33 cellular contexts compared by ENCODE assay signal in genomic region chr3:38229036-38229435, GRCh38. TPM values are rescaled to one million over a fixed set of nuclear protein-coding genes. Genes with fewer than 3 reads are reported as not detected.
DNase-seq lines count a peak whose midpoint lies in the region; ATAC-seq and TF ChIP-seq lines count a peak whose summit lies in the region.
"Had no signal": no experiment of that assay in that cellular context is flagged by ENCODE, and none has a peak within 500 bp of the region (broad histone marks: within the 10 kb centered on the region; RNA-seq: fewer than 3 reads in every experiment).

No MANE protein-coding gene starts in this region.

- peak overlapping the region; percentile 85 for H3K27ac ChIP-seq in ACC112 (ENCODE audit: low read depth, low read length)
- no peak overlapping the region for H3K27ac ChIP-seq in IMR-90 (ENCODE audit: insufficient read depth, low read length)
- peak overlapping the region; percentile 65 for H3K27ac ChIP-seq in RWPE2 (ENCODE audit: poor library complexity, severe bottlenecking)
- no peak overlapping the region for H3K27ac ChIP-seq in effector memory CD4-positive, alpha-beta T cell (ENCODE audit: insufficient read depth, low read length, poor library complexity, severe bottlenecking)
- no peak overlapping the region for H3K27ac ChIP-seq in prostate gland
- H3K27ac ChIP-seq: body of pancreas, esophagus squamous epithelium, stomach, thyroid gland, vagina had no signal

- peaks cover 7% of the 10 kb centered on the region for H3K79me2 ChIP-seq in ACC112 (ENCODE audit: control insufficient read depth, insufficient read depth, low read length, unreplicated experiment)

- no peak for DNase-seq in IMR-90
- no peak for DNase-seq in RWPE2 (ENCODE audit: low spot score)
- peak; percentile 21 for DNase-seq in fibroblast of pulmonary artery (ENCODE audit: low read depth)
- no peak for DNase-seq in effector memory CD4-positive, alpha-beta T cell
- no peak for DNase-seq in prostate gland (ENCODE audit: low spot score)
- DNase-seq: activated CD4-positive, alpha-beta T cell treated with anti-CD3 and anti-CD28 coated beads, Interleukin-2, amount 50 U/mL, for 4 hours; activated CD4-positive, CD25-positive, alpha-beta regulatory T cell; activated naive CD4-positive, alpha-beta T cell treated with Interleukin-2 at 50 U/mL for 16 hours; body of pancreas; CD8-positive, alpha-beta memory T cell; cerebellar nuclear complex; dermis blood vessel endothelial cell; DMS 273 treated with DMSO at 0.1 percent for 48 hours; esophagus squamous epithelium; immature natural killer cell; mammary epithelial cell; NCI-H1417; NCI-H2029; NCI-H69; right cardiac atrium; spleen; stomach; thyroid gland had no signal

- H2AK5ac ChIP-seq in IMR-90 (ENCODE audit: low read depth, low read length) = no peak overlapping the region

- H3K79me1 ChIP-seq in IMR-90 (ENCODE audit: low read depth in 1 of 2, low read length in 2 of 2) = peaks cover 14 to 49% of the 10 kb centered on the region in 2 experiments

- no peak overlapping the region for H3K4me2 ChIP-seq in IMR-90 (ENCODE audit: low read depth, low read length)

- no peak for ATAC-seq in IMR-90 (ENCODE audit: low read depth)
- ATAC-seq in RWPE2 (ENCODE audit: low read depth) = no peak
- no peak for ATAC-seq in HG02870 (IDR thresholded peaks at IDR 0.05; ENCODE audit: unreplicated experiment)
- no peak for ATAC-seq in GM21447 (IDR thresholded peaks at IDR 0.05; ENCODE audit: unreplicated experiment)
- ATAC-seq: body of pancreas, right cardiac atrium had no signal

- H4K91ac ChIP-seq in IMR-90 (ENCODE audit: insufficient read depth, low read depth, low read length) = no peak overlapping the region

- no peak overlapping the region for H3K56ac ChIP-seq in IMR-90 (ENCODE audit: extremely low read depth, insufficient read depth, low read length)

- no peaks in the 10 kb centered on the region; the same call in 1 of the 2 replicates for H3K9me1 ChIP-seq in IMR-90 (ENCODE audit: insufficient read depth, low read length)

- H3K27me3 ChIP-seq in ACC112 (ENCODE audit: insufficient read depth, low read length) = no peaks in the 10 kb centered on the region
- no peaks in the 10 kb centered on the region for H3K27me3 ChIP-seq in IMR-90 (ENCODE audit: control insufficient read depth, insufficient read depth, low read length)
- H3K27me3 ChIP-seq in RWPE2 (ENCODE audit: insufficient read depth, poor library complexity, severe bottlenecking) = no peaks in the 10 kb centered on the region
- no peaks in the 10 kb centered on the region for H3K27me3 ChIP-seq in effector memory CD4-positive, alpha-beta T cell (replicated peaks; ENCODE audit: control insufficient read depth, insufficient read depth, low read length, poor library complexity, severe bottlenecking)
- H3K27me3 ChIP-seq in prostate gland (replicated peaks; ENCODE audit: insufficient read depth) = no peaks in the 10 kb centered on the region
- H3K27me3 ChIP-seq: body of pancreas, esophagus squamous epithelium, spleen, stomach, thyroid gland, vagina had no signal

- TF ChIP-seq RAD21 in IMR-90 (IDR thresholded peaks at IDR 0.05; ENCODE audit: low read length) = no peak

- H3K4ac ChIP-seq in IMR-90 (ENCODE audit: low read depth, low read length) = peak overlapping the region; percentile 41; the same call in 1 of the 2 replicates

- H3K14ac ChIP-seq in IMR-90 (replicated peaks; ENCODE audit: low read depth, low read length) = no peak overlapping the region

- dilution Hi-C loops in IMR-90 (cut with HindIII; ENCODE audit: low sequenced_read_pairs, unreplicated experiment) = no loop called here

- in situ Hi-C loops in IMR-90 (cut with MboI; ENCODE audit: low sequenced_read_pairs) = no loop called here

- POLR2A ChIA-PET in IMR-90 (lab: Charles Lee; ENCODE audit: unreplicated experiment) = no interaction called here

- no CpG with 5 or more reads among the region's 1 CpG for WGBS in IMR-90 (ENCODE audit: extremely low coverage in 2 of 2, insufficient read length in 1 of 2), 2 experiments
- 80% methylated on average over 1 of the region's 1 CpG for WGBS in prostate gland

- H3K4me1 ChIP-seq in ACC112 (ENCODE audit: control insufficient read depth, insufficient read depth, low read length, unreplicated experiment) = peaks cover 55% of the 10 kb centered on the region
- peaks cover 4% of the 10 kb centered on the region for H3K4me1 ChIP-seq in IMR-90 (ENCODE audit: control insufficient read depth, insufficient read depth, low read length)
- peaks cover 28% of the 10 kb centered on the region for H3K4me1 ChIP-seq in RWPE2 (ENCODE audit: insufficient read depth, poor library complexity, severe bottlenecking)
- H3K4me1 ChIP-seq in effector memory CD4-positive, alpha-beta T cell (ENCODE audit: control insufficient read depth, insufficient read depth, low read length, poor library complexity, severe bottlenecking) = no peaks in the 10 kb centered on the region
- H3K4me1 ChIP-seq in prostate gland (replicated peaks) = no peaks in the 10 kb centered on the region
- H3K4me1 ChIP-seq: body of pancreas, esophagus squamous epithelium, thyroid gland, vagina had no signal

- peaks cover 43% of the 10 kb centered on the region for H3K36me3 ChIP-seq in ACC112 (ENCODE audit: insufficient read depth, low read length)
- peaks cover 5% of the 10 kb centered on the region for H3K36me3 ChIP-seq in IMR-90 (ENCODE audit: control insufficient read depth, insufficient read depth, low read length)
- H3K36me3 ChIP-seq in RWPE2 (ENCODE audit: low read depth) = peaks cover 94% of the 10 kb centered on the region
- H3K36me3 ChIP-seq in effector memory CD4-positive, alpha-beta T cell (ENCODE audit: control insufficient read depth, insufficient read depth, low read length) = peaks cover 36% of the 10 kb centered on the region
- H3K36me3 ChIP-seq in prostate gland = no peaks in the 10 kb centered on the region

- H3K9ac ChIP-seq in IMR-90 (ENCODE audit: low read depth, low read length) = no peak overlapping the region

- TF ChIP-seq CTCF in IMR-90 (conservative IDR thresholded peaks at IDR 0.05; ENCODE audit: low read depth, low read length) = no peak
- no peak for TF ChIP-seq CTCF in RWPE2 (IDR thresholded peaks at IDR 0.05; ENCODE audit: poor library complexity, severe bottlenecking)
- TF ChIP-seq CTCF in fibroblast of pulmonary artery (IDR thresholded peaks at IDR 0.05; ENCODE audit: low read length, missing control alignments) = no peak
- no peak for TF ChIP-seq CTCF in prostate gland (IDR thresholded peaks at IDR 0.05)

- TF ChIP-seq POLR2A in IMR-90 (IDR thresholded peaks at IDR 0.05; ENCODE audit: low read depth, low read length) (no peak), prostate gland (IDR thresholded peaks at IDR 0.05) (no peak)

- no peak overlapping the region for H2BK15ac ChIP-seq in IMR-90 (ENCODE audit: low read depth, low read length)

- H3K18ac ChIP-seq in IMR-90 (ENCODE audit: low read depth, low read length) = no peak overlapping the region

- H4K5ac ChIP-seq in IMR-90 (ENCODE audit: low read depth, low read length) = no peak overlapping the region

- BruUV-seq in IMR-90 (replicated peaks; lab: Mats Ljungman, UMichigan) = no TSS peak

- H3K23ac ChIP-seq in IMR-90 (ENCODE audit: low read depth, low read length) = no peak overlapping the region

- H2BK20ac ChIP-seq in IMR-90 (ENCODE audit: low read depth, low read length) = no peak overlapping the region

- CTCF ChIA-PET in IMR-90 (lab: Yijun Ruan, JAX) = interaction anchor here (1.2 kb wide), 1 partner anchor 69 kb away, joined by 3 read pairs; no protein-coding TSS in a partner anchor

- H4K8ac ChIP-seq in IMR-90 (ENCODE audit: low read depth in 2 of 2, low read length in 2 of 2) = no peak overlapping the region

- intact Hi-C loops in IMR-90 (cut with micrococcal nuclease) (no loop called here), prostate gland (cut with DNase I) (no loop called here)

- no peaks in the 10 kb centered on the region; the same call in 1 of the 2 replicates for H4K20me1 ChIP-seq in IMR-90 (ENCODE audit: insufficient read depth, low read length)

- H3K4me3 ChIP-seq in ACC112 (ENCODE audit: low read depth, low read length) (no peak overlapping the region), IMR-90 (ENCODE audit: insufficient read depth, low read depth, low read length) (no peak overlapping the region), RWPE2 (ENCODE audit: severe bottlenecking) (no peak overlapping the region), fibroblast of pulmonary artery (replicated peaks; ENCODE audit: low read depth, low read length) (no peak overlapping the region), prostate gland (no peak overlapping the region)
- H3K4me3 ChIP-seq in effector memory CD4-positive, alpha-beta T cell (ENCODE audit: insufficient read depth, low read depth, low read length, poor library complexity, severe bottlenecking) = no peak overlapping the region
- H3K4me3 ChIP-seq: body of pancreas, esophagus squamous epithelium, spleen, stomach, thyroid gland, vagina had no signal

- H3K9me3 ChIP-seq in IMR-90 (ENCODE audit: control insufficient read depth, insufficient read depth, low read length) (no peaks in the 10 kb centered on the region), RWPE2 (ENCODE audit: severe bottlenecking) (no peaks in the 10 kb centered on the region), prostate gland (no peaks in the 10 kb centered on the region)
- no peaks in the 10 kb centered on the region for H3K9me3 ChIP-seq in effector memory CD4-positive, alpha-beta T cell (ENCODE audit: control insufficient read depth, low read length)
- H3K9me3 ChIP-seq: body of pancreas, esophagus squamous epithelium, spleen, stomach, thyroid gland, vagina had no signal

- H2BK5ac ChIP-seq in IMR-90 (ENCODE audit: low read depth, low read length, poor library complexity, severe bottlenecking) = peak overlapping the region; percentile 55

- peak overlapping the region; percentile 30; the same call in 1 of the 2 replicates for H2BK120ac ChIP-seq in IMR-90 (ENCODE audit: low read depth, low read length)

- H2AFZ ChIP-seq in ACC112 (ENCODE audit: low read length, unreplicated experiment) = no peak overlapping the region
- no peak overlapping the region for H2AFZ ChIP-seq in IMR-90 (replicated peaks; ENCODE audit: low read length, poor library complexity)

- no peak overlapping the region for H2AK9ac ChIP-seq in IMR-90 (replicated peaks; ENCODE audit: low read depth, low read length, poor library complexity)

TF ChIP-seq in IMR-90, 13 proteins besides CTCF, POLR2A, EP300 and RAD21 (continues in another document):
- TF ChIP-seq RCOR1 (IDR thresholded peaks at IDR 0.05; ENCODE audit: insufficient replicate concordance, low read length) = no peak
- no peak for TF ChIP-seq FOS (IDR thresholded peaks at IDR 0.05; ENCODE audit: low read depth, low read length)

RNA-seq across cellular contexts. Expression of gene SLC22A13, which starts 36.6 kb away (rescaled TPM):
- total RNA-seq in IMR-90 (2012; rRNA removed) (under 0.01 TPM in 2 replicates), prostate gland (1 to 10 TPM in 1 of 2 donors, not detected in 1; 1.6 TPM)
- polyA plus RNA-seq in IMR-90 (2012; rRNA removed) = 0.22 and 0.29 TPM in 2 replicates
- 0.02 TPM in 1 of 2 replicates, not detected in the other for polyA plus RNA-seq in IMR-90 (2012; cell fraction: cytosol; rRNA removed)
- 1.4 and 1.8 TPM in 2 replicates for polyA plus RNA-seq in IMR-90 (2012; cell fraction: nucleus; rRNA removed; ENCODE audit: low replicate concordance)
- total RNA-seq: A172, vagina had no signal
- polyA plus RNA-seq: immature natural killer cell, neural cell had no signal

RNA-seq across cellular contexts. Expression of gene SLC22A14, which starts 53.1 kb away (rescaled TPM):
- total RNA-seq in IMR-90 (2012; rRNA removed) (under 0.01 TPM in 1 of 2 replicates, not detected in the other), prostate gland (1 to 10 TPM in 1 of 2 donors, under 1 TPM in 1; 0.64 to 1.5 TPM)
- polyA plus RNA-seq in IMR-90 (2012; rRNA removed) = 0.07 and 0.10 TPM in 2 replicates
- 0.04 and 0.14 TPM in 2 replicates for polyA plus RNA-seq in IMR-90 (2012; cell fraction: cytosol; rRNA removed)
- polyA plus RNA-seq in IMR-90 (2012; cell fraction: nucleus; rRNA removed; ENCODE audit: low replicate concordance) = 0.36 and 0.62 TPM in 2 replicates
- total RNA-seq: A172; activated T-helper 1 cell treated with anti-CD3 and anti-CD28 coated beads, Interleukin-12 subunit alpha, Interleukin-12 subunit beta, Interleukin-2, Interleukin-4 antibody, amounts not matched to agents 30 ng/mL and 10 ng/mL and 1 ng/mL, durations not matched to agents 14 hours and 24 hours and 36 hours; body of pancreas; CD8-positive, alpha-beta memory T cell; H1; HT-29; stomach; T-helper 1 cell treated with Interleukin-12 subunit alpha and Interleukin-12 subunit beta and Interleukin-4 antibody, amounts not matched to agents 30 ng/mL and 1 ng/mL, for 36 hours; thyroid gland had no signal
- polyA plus RNA-seq: CD8-positive, alpha-beta memory T cell; immature natural killer cell had no signal

Comparison
In these comparisons a context has a peak if more than half of its experiments do, and no peak if none do; other contexts are left out.
1. H3K27ac ChIP-seq: peak in ACC112 (single experiment) and RWPE2 (single experiment); none in IMR-90 (single experiment), effector memory CD4-positive, alpha-beta T cell (single experiment) and prostate gland (0 of 2).